In genomic region chrX:148794350-148794749, GRCh38 we compare ENCODE assay signal across 24 cellular contexts.
"Had no signal": no experiment of that assay in that cellular context is flagged by ENCODE, and none has a peak within 500 bp of the region (broad histone marks: within the 10 kb centered on the region; RNA-seq: fewer than 3 reads in every experiment).

No MANE protein-coding gene starts in this region.

- H3K9me3 ChIP-seq: SK-N-SH had no signal

- H3K9ac ChIP-seq: SK-N-SH had no signal

- H3K27ac ChIP-seq: RWPE1 had no signal

- H3K36me3 Mint-ChIP-seq: T-cell had no signal

- DNase-seq: KBM-7; MV-4-11; NCI-H1048; NCI-H1105; NCI-H1417; NCI-H1436 treated with DMSO at 0.1 percent for 48 hours; NCI-H1694; NCI-H2029; NCI-H2081 treated with DMSO at 0.1 percent for 48 hours; NCI-H2171; NCI-H226; NCI-H446; NCI-H510A; NCI-H524 treated with DMSO at 0.1 percent for 48 hours; NCI-H69; NCI-H774; NK-92 treated with Interleukin-12 subunit alpha and Interleukin-12 subunit beta, amount 100 ng/mL, for 24 hours; PC-3; SHP77; SK-N-SH; SW 1271; T-cell had no signal

- H3K9me3 Mint-ChIP-seq: T-cell had no signal

- ATAC-seq: Panc1, PC-3, T-cell had no signal

- H3K4me3 Mint-ChIP-seq: T-cell had no signal

- H3K27ac Mint-ChIP-seq: T-cell had no signal

- H3K4me2 ChIP-seq: SK-N-SH had no signal

- H3K4me1 Mint-ChIP-seq: T-cell had no signal
